Comparison of ENCODE assay signal across 10 cellular contexts in the genomic region with DNA sequence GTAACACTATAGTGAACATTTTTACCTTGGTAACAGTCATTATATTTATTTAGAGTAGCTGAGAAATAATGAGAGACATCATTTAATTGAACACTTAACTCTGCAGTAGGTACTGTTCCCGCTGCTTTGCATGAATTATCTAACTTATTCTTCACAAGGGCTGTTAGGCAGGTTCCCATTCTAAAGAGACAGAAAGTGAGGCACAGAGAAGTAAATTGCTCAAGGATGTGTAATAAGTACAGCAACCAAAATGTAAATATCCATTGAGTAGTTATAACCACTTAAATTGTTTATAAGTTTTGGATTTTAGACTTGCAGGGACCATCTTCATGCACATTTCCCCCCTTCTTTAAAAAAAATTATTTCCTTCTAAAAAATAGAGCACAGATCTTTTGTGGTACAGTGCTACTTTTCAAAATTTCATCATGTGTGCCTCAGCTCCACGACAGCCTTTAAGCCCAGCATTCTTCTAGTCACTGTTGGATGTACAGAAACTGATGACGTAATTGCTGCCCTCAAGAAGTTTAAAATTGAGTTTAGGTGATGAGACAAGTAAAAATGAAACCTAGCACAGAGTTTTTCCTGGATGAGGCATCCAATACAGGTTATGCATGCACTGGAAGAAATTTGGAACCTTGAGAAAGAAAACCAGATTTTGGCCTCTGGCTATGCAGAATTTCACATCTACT. TPM values are rescaled to one million over a fixed set of nuclear protein-coding genes. Genes with fewer than 3 reads are reported as not detected.
A peak's percentile ranks its signal among the peaks of the same experiment; 100 is the strongest.
DNase-seq lines count a peak whose midpoint lies in the region; ATAC-seq and TF ChIP-seq lines count a peak whose summit lies in the region.
"Had no signal": no experiment of that assay in that cellular context is flagged by ENCODE, and none has a peak within 500 bp of the region (broad histone marks: within the 10 kb centered on the region; RNA-seq: fewer than 3 reads in every experiment).

No MANE protein-coding gene starts in this region.

- POLR2A ChIA-PET in RWPE1 (lab: Yijun Ruan, JAX; ENCODE audit: low non-redundant PET), result no interaction called here

- DNase-seq in AML-193 (lab: John Stamatoyannopoulos, UW) (peak; percentile 73 to 85), RWPE1 (ENCODE audit: low spot score) (peak; percentile 30), epithelial cell of esophagus (ENCODE audit: low read depth) (peak; percentile 90), vagina (ENCODE audit: extremely low spot score in 2 of 2) (no peak), NCI-H2107 treated with DMSO at 0.1 percent for 48 hours (lab: John Stamatoyannopoulos, UW; ENCODE audit: unreplicated experiment) (no peak), HuH-7 (ENCODE audit: low spot score) (no peak)

- H3K36me3 ChIP-seq in vagina, result no peaks in the 10 kb centered on the region

- H3K27me3 ChIP-seq in vagina, result no peaks in the 10 kb centered on the region
- H3K27me3 ChIP-seq: tibial nerve had no signal

- CTCF ChIA-PET in RWPE1 (lab: Yijun Ruan, JAX), result interaction anchor here (0.9 kb wide), 1 partner anchor 53 kb away, joined by 4 read pairs; no protein-coding TSS in a partner anchor

- H3K27ac ChIP-seq in RWPE1 (no peak overlapping the region), vagina (no peak overlapping the region)
- H3K27ac ChIP-seq: tibial nerve had no signal

- TF ChIP-seq CTCF in RWPE1 (conservative IDR thresholded peaks at IDR 0.05; ENCODE audit: low read depth) (no peak), epithelial cell of esophagus (IDR thresholded peaks at IDR 0.05; ENCODE audit: insufficient read depth, low read depth, low read length, missing control alignments) (no peak), vagina (IDR thresholded peaks at IDR 0.05) (no peak)

- H3K4me3 ChIP-seq in epithelial cell of esophagus (ENCODE audit: low read length) (no peak overlapping the region), vagina (no peak overlapping the region)
- H3K4me3 ChIP-seq: tibial nerve had no signal

- no peaks in the 10 kb centered on the region for H3K9me3 ChIP-seq in vagina
- H3K9me3 ChIP-seq: tibial nerve had no signal

- peaks cover 33% of the 10 kb centered on the region for H3K4me1 ChIP-seq in vagina

- intact Hi-C loops in vagina (cut with DNase I), result no loop called here

- ATAC-seq in HG03342 (IDR thresholded peaks at IDR 0.05; ENCODE audit: unreplicated experiment), result peak; percentile 65
- no peak for ATAC-seq in HG02588 (IDR thresholded peaks at IDR 0.05; ENCODE audit: unreplicated experiment)

- no peak for TF ChIP-seq POLR2A in vagina (IDR thresholded peaks at IDR 0.05)

RNA-seq across cellular contexts. Expression of a gene that starts 6.0 kb away (rescaled TPM):
- total RNA-seq in vagina, result not detected
- total RNA-seq: mucosa of gallbladder had no signal

RNA-seq across cellular contexts. Expression of a gene that starts 6.0 kb away (rescaled TPM):
- total RNA-seq in vagina, result 30.0 TPM

Comparison
In these comparisons a context has a peak if more than half of its experiments do, and no peak if none do; other contexts are left out.
1. DNase-seq: peak in AML-193 (2 of 2), RWPE1 (single experiment) and epithelial cell of esophagus (single experiment); none in vagina (0 of 2), NCI-H2107 treated with DMSO at 0.1 percent for 48 hours (single experiment) and HuH-7 (single experiment).